Comparison of ENCODE assay signal across 8 cellular contexts in the genomic region with DNA sequence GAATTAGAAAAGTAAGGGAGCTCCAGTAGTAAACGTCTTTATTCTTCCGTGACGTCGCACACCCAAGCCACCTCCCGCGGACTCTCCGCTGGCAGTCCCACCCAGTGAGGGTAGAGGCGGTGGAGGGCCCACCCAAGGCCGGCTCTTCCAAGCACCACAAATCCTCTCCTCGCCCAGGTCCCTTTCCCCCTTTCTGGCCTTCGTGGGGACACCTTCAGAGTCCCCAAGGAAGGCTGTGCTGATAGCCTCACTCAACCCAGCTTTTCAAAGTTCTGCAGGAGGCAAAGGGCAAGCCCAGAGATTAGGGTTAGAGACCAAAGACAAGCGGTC. TPM values are rescaled to one million over a fixed set of nuclear protein-coding genes. Genes with fewer than 3 reads are reported as not detected.
DNase-seq lines count a peak whose midpoint lies in the region; ATAC-seq and TF ChIP-seq lines count a peak whose summit lies in the region.

No MANE protein-coding gene starts in this region.

- H3K9me3 Mint-ChIP-seq in naive B cell = no peaks in the 10 kb centered on the region

- peaks cover 26 to 43% (median 40%) of the 10 kb centered on the region in 3 donors for H3K4me1 Mint-ChIP-seq in naive B cell

- intact Hi-C loops in dorsolateral prefrontal cortex (cut with DNase I) = no loop called here

- peak overlapping the region; percentile 92 to 97 (median 94) for H3K27ac Mint-ChIP-seq in naive B cell

- no peaks in the 10 kb centered on the region for H3K27me3 Mint-ChIP-seq in naive B cell

- no peaks in the 10 kb centered on the region for H3K27me3 ChIP-seq in ACC112 (ENCODE audit: insufficient read depth, low read length)
- no peaks in the 10 kb centered on the region for H3K27me3 ChIP-seq in dorsolateral prefrontal cortex

- peaks cover 20% of the 10 kb centered on the region for H3K79me2 ChIP-seq in ACC112 (ENCODE audit: control insufficient read depth, insufficient read depth, low read length, unreplicated experiment)

- peak; percentile 17 for ATAC-seq in GM21447 (IDR thresholded peaks at IDR 0.05; ENCODE audit: unreplicated experiment)
- ATAC-seq in naive B cell (ENCODE audit: low read depth in 2 of 2) = peak; percentile 44 to 49
- no peak for ATAC-seq in GM18519 (IDR thresholded peaks at IDR 0.05; ENCODE audit: low FRiP score, unreplicated experiment)

- H3K4me3 Mint-ChIP-seq in naive B cell = peak overlapping the region; percentile 93 to 97 (median 96)

- no peak for DNase-seq in Jurkat, Clone E6-1 (ENCODE audit: low read depth, low spot score)
- DNase-seq in dorsolateral prefrontal cortex (no peak), naive B cell (no peak), CD1c-positive myeloid dendritic cell (ENCODE audit: extremely low spot score) (no peak), NCI-H1092 treated with DMSO at 0.1 percent for 48 hours (lab: John Stamatoyannopoulos, UW) (no peak)

- H2AFZ ChIP-seq in ACC112 (ENCODE audit: low read length, unreplicated experiment) = peak overlapping the region; percentile 72

- peaks cover 9% of the 10 kb centered on the region; the same call in 1 of the 2 replicates for H3K36me3 ChIP-seq in ACC112 (ENCODE audit: insufficient read depth, low read length)

- peak overlapping the region; percentile 94 for H3K4me3 ChIP-seq in ACC112 (ENCODE audit: low read depth, low read length)
- H3K4me3 ChIP-seq in Jurkat, Clone E6-1 (ENCODE audit: low read length) = peak overlapping the region; percentile 87
- H3K4me3 ChIP-seq in dorsolateral prefrontal cortex = peak overlapping the region; percentile 68 to 100 (median 95)

- H3K36me3 Mint-ChIP-seq in naive B cell = peaks cover 5 to 20% of the 10 kb centered on the region in 2 donors

- peak in 4 of 56 donors; percentile 0 to 6 (median 2) for TF ChIP-seq CTCF in dorsolateral prefrontal cortex (IDR thresholded peaks at IDR 0.05 in 54 of 56, conservative IDR thresholded peaks at IDR 0.05 in 2 of 56; ENCODE audit: low read depth in 1 of 56, partially characterized antibody in 56 of 56)

- H3K4me1 ChIP-seq in ACC112 (ENCODE audit: control insufficient read depth, insufficient read depth, low read length, unreplicated experiment) = peaks cover 9% of the 10 kb centered on the region

- H3K27ac ChIP-seq in ACC112 (ENCODE audit: low read depth, low read length) (peak overlapping the region; percentile 69; the same call in 1 of the 2 replicates), dorsolateral prefrontal cortex (peak overlapping the region; percentile 31 to 95 (median 85))

RNA-seq across cellular contexts. Expression of gene GPN2, which starts 0.3 kb away (rescaled TPM):
- 29.6 TPM for polyA plus RNA-seq in Jurkat, Clone E6-1 (2012; ENCODE audit: insufficient read depth, insufficient read length)
- total RNA-seq in dorsolateral prefrontal cortex = 10 to 100 TPM; 18.8 to 40.5 (median 26.6) TPM
- polyA plus RNA-seq in naive B cell (ENCODE audit: low read depth in 6 of 6) = 10 to 100 TPM in 3 of 6 donors, 1 to 10 TPM in 3; 3.4 to 15.1 (median 10.1) TPM

RNA-seq across cellular contexts. Expression of gene GPATCH3, which starts 9.8 kb away (rescaled TPM):
- 14.7 TPM for polyA plus RNA-seq in Jurkat, Clone E6-1 (2012; ENCODE audit: insufficient read depth, insufficient read length)
- 10 to 100 TPM; 11.2 to 24.9 (median 16.6) TPM for total RNA-seq in dorsolateral prefrontal cortex
- polyA plus RNA-seq in naive B cell (ENCODE audit: low read depth in 6 of 6) = 10 to 100 TPM; 11.0 to 22.1 (median 15.5) TPM

RNA-seq across cellular contexts. Expression of gene NR0B2, which starts 23.3 kb away (rescaled TPM):
- polyA plus RNA-seq in Jurkat, Clone E6-1 (2012; ENCODE audit: insufficient read depth, insufficient read length) = not detected
- total RNA-seq in dorsolateral prefrontal cortex = under 1 TPM in 1 of 120 experiments, not detected in 119; 0.69 TPM
- not detected for polyA plus RNA-seq in naive B cell (ENCODE audit: low read depth in 6 of 6)

RNA-seq across cellular contexts. Expression of gene SFN, which starts 27.5 kb away (rescaled TPM):
- 0.88 TPM for polyA plus RNA-seq in Jurkat, Clone E6-1 (2012; ENCODE audit: insufficient read depth, insufficient read length)
- total RNA-seq in dorsolateral prefrontal cortex = 10 to 100 TPM in 7 of 120 experiments, 1 to 10 TPM in 46, under 1 TPM in 34, not detected in 33; 0.29 to 70.1 (median 1.3) TPM
- polyA plus RNA-seq in naive B cell (ENCODE audit: low read depth in 6 of 6) = not detected

RNA-seq across cellular contexts. Expression of gene NUDC, which starts 31.1 kb away (rescaled TPM):
- 260 TPM for polyA plus RNA-seq in Jurkat, Clone E6-1 (2012; ENCODE audit: insufficient read depth, insufficient read length)
- 100 to 1,000 TPM in 36 of 120 experiments, 10 to 100 TPM in 84; 61.0 to 142 (median 91.8) TPM for total RNA-seq in dorsolateral prefrontal cortex
- polyA plus RNA-seq in naive B cell (ENCODE audit: low read depth in 6 of 6) = 100 to 1,000 TPM in 1 of 6 donors, 10 to 100 TPM in 5; 73.5 to 110 (median 86.7) TPM
